ENCODE assay signal across 20 cellular contexts in the genomic region with DNA sequence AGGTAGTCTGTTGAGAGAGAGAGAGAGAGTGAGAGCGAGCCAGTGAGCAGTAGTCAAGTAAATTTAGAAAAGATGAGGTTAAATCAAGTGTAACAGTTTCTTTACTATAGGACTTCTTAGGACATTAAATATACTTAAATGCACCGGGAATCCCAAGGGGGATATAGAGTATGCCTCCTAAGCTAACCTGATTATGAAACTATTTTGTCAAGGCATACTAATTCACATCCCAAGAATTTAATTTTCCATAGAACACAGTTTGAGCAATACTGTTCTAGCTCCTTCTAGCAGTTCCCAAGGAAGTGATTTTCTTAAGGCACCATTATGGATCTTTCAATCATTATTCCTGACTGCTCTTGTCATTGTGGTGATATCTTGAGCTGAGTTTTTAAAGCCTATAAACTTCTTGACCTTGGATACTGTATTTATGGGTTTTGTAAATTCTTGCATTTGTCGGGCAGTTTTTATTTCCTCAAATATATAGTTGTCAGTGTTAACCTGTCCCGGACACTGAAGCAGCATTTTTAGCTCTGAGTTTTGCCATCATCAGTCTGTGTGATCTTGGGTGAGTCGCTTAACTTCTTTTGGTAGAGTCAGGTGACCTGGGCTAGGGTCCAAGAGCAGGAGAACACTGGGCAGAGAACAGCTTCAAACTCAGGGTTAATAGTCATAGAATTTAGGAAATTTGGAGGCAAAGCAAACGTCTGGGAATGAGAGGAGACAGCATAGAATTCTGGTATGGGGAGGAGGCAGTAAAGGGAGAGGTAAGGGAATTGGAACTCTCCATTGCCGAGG.
"Had no signal": no experiment of that assay in that cellular context is flagged by ENCODE, and none has a peak within 500 bp of the region (broad histone marks: within the 10 kb centered on the region; RNA-seq: fewer than 3 reads in every experiment).

No MANE protein-coding gene starts in this region.

- H3K36me3 ChIP-seq: brain microvascular endothelial cell had no signal

- H3K9ac ChIP-seq: KMS-11 had no signal

- H3K4me2 ChIP-seq: KMS-11 had no signal

- H3K27ac ChIP-seq: brain microvascular endothelial cell, KMS-11 had no signal

- ATAC-seq: activated CD4-positive, CD25-positive, alpha-beta regulatory T cell treated with anti-CD3 and anti-CD28 coated beads, Interleukin-2, amount 50 U/mL, for 24 hours; activated CD8-positive, alpha-beta T cell treated with anti-CD3 and anti-CD28 coated beads, Interleukin-2, amount 10 ng/mL, durations not matched to agents 7 days and 5 days; PC-3 had no signal

- DNase-seq: activated CD4-positive, alpha-beta T cell treated with anti-CD3 and anti-CD28 coated beads for 4 hours; activated CD8-positive, alpha-beta memory T cell treated with anti-CD3 and anti-CD28 coated beads, Interleukin-2, amount 50 U/mL, for 48 hours; activated CD8-positive, alpha-beta T cell treated with anti-CD3 and anti-CD28 coated beads, Interleukin-2, amount 10 ng/mL, durations not matched to agents 7 days and 5 days; activated effector memory CD4-positive, alpha-beta T cell treated with Interleukin-2 at 50 U/mL for 16 hours; activated naive CD4-positive, alpha-beta T cell; activated T-cell treated with anti-CD3 and anti-CD28 coated beads, Interleukin-2, amount 50 U/mL, for 1 hour; amniotic stem cell; brain microvascular endothelial cell; cerebellar nuclear complex; NCI-H1048; NCI-H146; NCI-H187 treated with DMSO at 0.1 percent for 48 hours; NCI-H345; NCI-H510A; NCI-H526 treated with DMSO at 0.1 percent for 48 hours; PC-3; SIG-M5; T-helper 1 cell had no signal

- H3K27me3 ChIP-seq: brain microvascular endothelial cell had no signal
